1 cellular context compared by ENCODE assay signal in genomic region chr4:84907145-84907544, GRCh38.
TF ChIP-seq lines count a peak whose summit lies in the region.

No MANE protein-coding gene starts in this region.

TF ChIP-seq in GM23338, 12 proteins besides CTCF, POLR2A, EP300 and RAD21 (continued from another document):
- TF ChIP-seq POLR2AphosphoS5 (IDR thresholded peaks at IDR 0.05; ENCODE audit: low read depth) (no peak), EZH2phosphoT487 (IDR thresholded peaks at IDR 0.05; ENCODE audit: unreplicated experiment) (no peak), STAT1 (IDR thresholded peaks at IDR 0.05; ENCODE audit: unreplicated experiment) (no peak), CREB1 (CRISPR knock-in tag; IDR thresholded peaks at IDR 0.05; ENCODE audit: low read depth) (no peak), NANOG (IDR thresholded peaks at IDR 0.05; ENCODE audit: borderline replicate concordance) (no peak), ZNF114 (CRISPR knock-in tag; IDR thresholded peaks at IDR 0.05) (no peak), ETS1 (IDR thresholded peaks at IDR 0.05) (no peak)
- TF ChIP-seq, protein P1, sequence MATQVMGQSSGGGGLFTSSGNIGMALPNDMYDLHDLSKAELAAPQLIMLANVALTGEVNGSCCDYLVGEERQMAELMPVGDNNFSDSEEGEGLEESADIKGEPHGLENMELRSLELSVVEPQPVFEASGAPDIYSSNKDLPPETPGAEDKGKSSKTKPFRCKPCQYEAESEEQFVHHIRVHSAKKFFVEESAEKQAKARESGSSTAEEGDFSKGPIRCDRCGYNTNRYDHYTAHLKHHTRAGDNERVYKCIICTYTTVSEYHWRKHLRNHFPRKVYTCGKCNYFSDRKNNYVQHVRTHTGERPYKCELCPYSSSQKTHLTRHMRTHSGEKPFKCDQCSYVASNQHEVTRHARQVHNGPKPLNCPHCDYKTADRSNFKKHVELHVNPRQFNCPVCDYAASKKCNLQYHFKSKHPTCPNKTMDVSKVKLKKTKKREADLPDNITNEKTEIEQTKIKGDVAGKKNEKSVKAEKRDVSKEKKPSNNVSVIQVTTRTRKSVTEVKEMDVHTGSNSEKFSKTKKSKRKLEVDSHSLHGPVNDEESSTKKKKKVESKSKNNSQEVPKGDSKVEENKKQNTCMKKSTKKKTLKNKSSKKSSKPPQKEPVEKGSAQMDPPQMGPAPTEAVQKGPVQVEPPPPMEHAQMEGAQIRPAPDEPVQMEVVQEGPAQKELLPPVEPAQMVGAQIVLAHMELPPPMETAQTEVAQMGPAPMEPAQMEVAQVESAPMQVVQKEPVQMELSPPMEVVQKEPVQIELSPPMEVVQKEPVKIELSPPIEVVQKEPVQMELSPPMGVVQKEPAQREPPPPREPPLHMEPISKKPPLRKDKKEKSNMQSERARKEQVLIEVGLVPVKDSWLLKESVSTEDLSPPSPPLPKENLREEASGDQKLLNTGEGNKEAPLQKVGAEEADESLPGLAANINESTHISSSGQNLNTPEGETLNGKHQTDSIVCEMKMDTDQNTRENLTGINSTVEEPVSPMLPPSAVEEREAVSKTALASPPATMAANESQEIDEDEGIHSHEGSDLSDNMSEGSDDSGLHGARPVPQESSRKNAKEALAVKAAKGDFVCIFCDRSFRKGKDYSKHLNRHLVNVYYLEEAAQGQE (IDR thresholded peaks at IDR 0.05; ENCODE audit: unreplicated experiment) = no peak
TF ChIP-seq in GM23338: peak in this region for 0.
